ENCODE assay signal across 8 cellular contexts in the genomic region with DNA sequence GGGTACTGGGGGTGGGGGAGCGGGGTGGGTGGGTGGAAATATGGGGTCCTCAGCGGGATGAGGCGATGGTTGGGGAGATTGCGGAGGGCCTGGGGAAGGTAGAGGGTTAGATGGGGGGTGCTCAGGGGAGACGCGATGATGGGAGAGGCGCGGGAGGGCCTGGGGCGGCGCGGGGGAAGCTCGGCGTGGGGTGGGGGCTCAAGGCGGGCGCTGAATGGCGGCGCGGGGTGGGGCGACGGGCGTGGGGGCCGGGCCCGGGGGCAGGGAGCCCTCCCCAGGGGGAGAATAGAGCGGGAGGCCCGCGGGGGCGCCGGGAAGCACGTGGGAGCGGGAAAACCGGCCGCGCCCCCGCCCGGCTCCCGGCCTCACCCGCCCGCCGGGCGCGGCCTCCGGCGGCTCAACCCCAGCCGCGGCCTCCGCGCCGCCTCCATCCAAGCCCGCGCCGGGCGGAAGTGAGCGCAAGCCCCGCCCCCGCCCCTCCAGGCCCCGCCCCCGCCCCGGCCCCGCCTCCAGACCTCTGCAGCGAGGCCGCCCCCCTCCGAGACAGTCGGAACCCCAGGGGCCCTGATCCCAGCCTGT.
DNase-seq lines count a peak whose midpoint lies in the region; ATAC-seq, FAIRE-seq and TF ChIP-seq lines count a peak whose summit lies in the region.

A gene with protein sequence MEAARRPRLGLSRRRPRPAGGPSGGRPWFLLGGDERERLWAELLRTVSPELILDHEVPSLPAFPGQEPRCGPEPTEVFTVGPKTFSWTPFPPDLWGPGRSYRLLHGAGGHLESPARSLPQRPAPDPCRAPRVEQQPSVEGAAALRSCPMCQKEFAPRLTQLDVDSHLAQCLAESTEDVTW (minus strand): TSS at position 454 of the 579 bp plus-strand sequence. CDS start 23 bp downstream, at position 431.

- no peaks in the 10 kb centered on the region for H3K27me3 ChIP-seq in Loucy (ENCODE audit: insufficient read depth, low read length, poor library complexity, severe bottlenecking)
- H3K27me3 ChIP-seq in effector memory CD4-positive, alpha-beta T cell (replicated peaks; ENCODE audit: control insufficient read depth, insufficient read depth, low read length, poor library complexity, severe bottlenecking) = no peaks in the 10 kb centered on the region

- peaks cover 30% of the 10 kb centered on the region for H3K79me2 ChIP-seq in Loucy (ENCODE audit: insufficient read depth, low read length)

- ATAC-seq in memory B cell (ENCODE audit: low read depth) = peak; percentile 70

- peaks cover 20% of the 10 kb centered on the region for H3K4me1 Mint-ChIP-seq in memory B cell

- H2AFZ ChIP-seq in Loucy (ENCODE audit: low read length) = peak within 1 kb of the TSS; percentile 88

- H4K20me1 ChIP-seq in Loucy (ENCODE audit: insufficient read depth, low read length, poor library complexity, severe bottlenecking) = peaks cover 8% of the 10 kb centered on the region

- H3K9me3 ChIP-seq in Loucy (ENCODE audit: insufficient read depth, low read depth, low read length) = no peaks in the 10 kb centered on the region
- no peaks in the 10 kb centered on the region for H3K9me3 ChIP-seq in effector memory CD4-positive, alpha-beta T cell (ENCODE audit: control insufficient read depth, low read length)

- H3K4me2 ChIP-seq in Loucy (ENCODE audit: low read depth, low read length, poor library complexity, severe bottlenecking) = peak within 1 kb of the TSS; percentile 92

- peak within 1 kb of the TSS; percentile 82 for H3K9ac ChIP-seq in Loucy (ENCODE audit: low read depth, low read length, poor library complexity, severe bottlenecking)

- FAIRE-seq in H54 (lab: Jason Lieb, UNC) = no peak

- H3F3A ChIP-seq in Loucy (ENCODE audit: low read depth) = no peaks in the 10 kb centered on the region

- no peaks in the 10 kb centered on the region for H3K36me3 Mint-ChIP-seq in memory B cell

- peak within 1 kb of the TSS; percentile 69 for H3K4me3 ChIP-seq in Loucy (ENCODE audit: low read length, poor library complexity, severe bottlenecking)
- H3K4me3 ChIP-seq in effector memory CD4-positive, alpha-beta T cell (ENCODE audit: insufficient read depth, low read depth, low read length, poor library complexity, severe bottlenecking) = peak within 1 kb of the TSS; percentile 67

- TF ChIP-seq POLR2A in H54 (IDR thresholded peaks at IDR 0.05; ENCODE audit: low read depth, low read length) = peak; percentile 8; the same call in 1 of the 2 replicates

- H3K27me3 Mint-ChIP-seq in memory B cell = no peaks in the 10 kb centered on the region

- H3K4me1 ChIP-seq in Loucy (ENCODE audit: insufficient read depth, low read length, poor library complexity, severe bottlenecking) = peaks cover 14% of the 10 kb centered on the region
- H3K4me1 ChIP-seq in effector memory CD4-positive, alpha-beta T cell (ENCODE audit: control insufficient read depth, insufficient read depth, low read length, poor library complexity, severe bottlenecking) = peaks cover 40% of the 10 kb centered on the region

- no peaks in the 10 kb centered on the region for H3K9me3 Mint-ChIP-seq in memory B cell

- DNase-seq in NCI-H345 (lab: John Stamatoyannopoulos, UW) (peak; percentile 73), NCI-H345 treated with DMSO at 0.1 percent for 48 hours (lab: John Stamatoyannopoulos, UW; ENCODE audit: unreplicated experiment) (no peak), H54 (ENCODE audit: insufficient read length, low spot score) (peak; percentile 56), memory B cell (ENCODE audit: low spot score in 2 of 2) (no peak)
- peak; percentile 72 for DNase-seq in activated CD4-positive, alpha-beta T cell treated with anti-CD3 and anti-CD28 coated beads for 1 hour
- DNase-seq in effector memory CD4-positive, alpha-beta T cell = peak in 2 of 3 donors; percentile 63
- DNase-seq in stimulated activated CD8-positive, alpha-beta memory T cell treated with anti-CD3 and anti-CD28 coated beads, Interleukin-4, amount 100 ng/mL, for 24 hours (ENCODE audit: low read depth) = peak; percentile 58

- peak within 1 kb of the TSS; percentile 86 for H3K4me3 Mint-ChIP-seq in memory B cell

- H3K27ac ChIP-seq in effector memory CD4-positive, alpha-beta T cell (ENCODE audit: insufficient read depth, low read length, poor library complexity, severe bottlenecking) = peak within 1 kb of the TSS; percentile 84

- H3K27ac Mint-ChIP-seq in memory B cell = peak within 1 kb of the TSS; percentile 87

- no peaks in the 10 kb centered on the region for H3K36me3 ChIP-seq in Loucy (ENCODE audit: insufficient read depth, low read length)
- no peaks in the 10 kb centered on the region for H3K36me3 ChIP-seq in effector memory CD4-positive, alpha-beta T cell (ENCODE audit: control insufficient read depth, insufficient read depth, low read length)

- H3K9me2 ChIP-seq in Loucy (replicated peaks; ENCODE audit: low read depth, low read length) = no peaks in the 10 kb centered on the region

- TF ChIP-seq CTCF in Loucy (conservative IDR thresholded peaks at IDR 0.05; ENCODE audit: low read length) = no peak

Comparison
In these comparisons a context has a peak if more than half of its experiments do, and no peak if none do; other contexts are left out.
1. DNase-seq: peak in NCI-H345 (single experiment), H54 (single experiment), activated CD4-positive, alpha-beta T cell treated with anti-CD3 and anti-CD28 coated beads for 1 hour (single experiment), effector memory CD4-positive, alpha-beta T cell (2 of 3) and stimulated activated CD8-positive, alpha-beta memory T cell treated with anti-CD3 and anti-CD28 coated beads, Interleukin-4, amount 100 ng/mL, for 24 hours (single experiment); none in NCI-H345 treated with DMSO at 0.1 percent for 48 hours (single experiment) and memory B cell (0 of 2).